Comparison of ENCODE assay signal across 1 cellular context in genomic region chr9:98045234-98046160, GRCh38.
TF ChIP-seq lines count a peak whose summit lies in the region.

No MANE protein-coding gene starts in this region.

TF ChIP-seq in GM12878, 131 proteins besides CTCF, POLR2A, EP300 and RAD21 (continued from another document and continues in another):
- TF ChIP-seq, protein P1, sequence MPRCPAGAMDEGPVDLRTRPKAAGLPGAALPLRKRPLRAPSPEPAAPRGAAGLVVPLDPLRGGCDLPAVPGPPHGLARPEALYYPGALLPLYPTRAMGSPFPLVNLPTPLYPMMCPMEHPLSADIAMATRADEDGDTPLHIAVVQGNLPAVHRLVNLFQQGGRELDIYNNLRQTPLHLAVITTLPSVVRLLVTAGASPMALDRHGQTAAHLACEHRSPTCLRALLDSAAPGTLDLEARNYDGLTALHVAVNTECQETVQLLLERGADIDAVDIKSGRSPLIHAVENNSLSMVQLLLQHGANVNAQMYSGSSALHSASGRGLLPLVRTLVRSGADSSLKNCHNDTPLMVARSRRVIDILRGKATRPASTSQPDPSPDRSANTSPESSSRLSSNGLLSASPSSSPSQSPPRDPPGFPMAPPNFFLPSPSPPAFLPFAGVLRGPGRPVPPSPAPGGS (IDR thresholded peaks at IDR 0.05; ENCODE audit: borderline replicate concordance, insufficient read depth, low read depth, low read length, poor library complexity, severe bottlenecking), result no peak
- peak; percentile 60; the same call in 1 of the 2 replicates for TF ChIP-seq MAX (IDR thresholded peaks at IDR 0.05; ENCODE audit: low read depth, low read length)
- TF ChIP-seq POLR2AphosphoS5 (IDR thresholded peaks at IDR 0.05; ENCODE audit: low read length), result peak; percentile 88
- peak; percentile 83 for TF ChIP-seq PML (IDR thresholded peaks at IDR 0.05; ENCODE audit: low read length)
- no peak for TF ChIP-seq SIN3A (IDR thresholded peaks at IDR 0.05; ENCODE audit: low read depth, low read length)
- 0 out of 2 replicates have a peak, but pooled peaks have one; percentile 54 for TF ChIP-seq POLR2AphosphoS2 (IDR thresholded peaks at IDR 0.05; ENCODE audit: low read depth, low read length)
- no peak for TF ChIP-seq EZH2 (IDR thresholded peaks at IDR 0.05; ENCODE audit: borderline replicate concordance, control insufficient read depth, low read depth, low read length)
- no peak for TF ChIP-seq TCF12 (IDR thresholded peaks at IDR 0.05; ENCODE audit: low read depth, low read length)
- TF ChIP-seq, protein P2, sequence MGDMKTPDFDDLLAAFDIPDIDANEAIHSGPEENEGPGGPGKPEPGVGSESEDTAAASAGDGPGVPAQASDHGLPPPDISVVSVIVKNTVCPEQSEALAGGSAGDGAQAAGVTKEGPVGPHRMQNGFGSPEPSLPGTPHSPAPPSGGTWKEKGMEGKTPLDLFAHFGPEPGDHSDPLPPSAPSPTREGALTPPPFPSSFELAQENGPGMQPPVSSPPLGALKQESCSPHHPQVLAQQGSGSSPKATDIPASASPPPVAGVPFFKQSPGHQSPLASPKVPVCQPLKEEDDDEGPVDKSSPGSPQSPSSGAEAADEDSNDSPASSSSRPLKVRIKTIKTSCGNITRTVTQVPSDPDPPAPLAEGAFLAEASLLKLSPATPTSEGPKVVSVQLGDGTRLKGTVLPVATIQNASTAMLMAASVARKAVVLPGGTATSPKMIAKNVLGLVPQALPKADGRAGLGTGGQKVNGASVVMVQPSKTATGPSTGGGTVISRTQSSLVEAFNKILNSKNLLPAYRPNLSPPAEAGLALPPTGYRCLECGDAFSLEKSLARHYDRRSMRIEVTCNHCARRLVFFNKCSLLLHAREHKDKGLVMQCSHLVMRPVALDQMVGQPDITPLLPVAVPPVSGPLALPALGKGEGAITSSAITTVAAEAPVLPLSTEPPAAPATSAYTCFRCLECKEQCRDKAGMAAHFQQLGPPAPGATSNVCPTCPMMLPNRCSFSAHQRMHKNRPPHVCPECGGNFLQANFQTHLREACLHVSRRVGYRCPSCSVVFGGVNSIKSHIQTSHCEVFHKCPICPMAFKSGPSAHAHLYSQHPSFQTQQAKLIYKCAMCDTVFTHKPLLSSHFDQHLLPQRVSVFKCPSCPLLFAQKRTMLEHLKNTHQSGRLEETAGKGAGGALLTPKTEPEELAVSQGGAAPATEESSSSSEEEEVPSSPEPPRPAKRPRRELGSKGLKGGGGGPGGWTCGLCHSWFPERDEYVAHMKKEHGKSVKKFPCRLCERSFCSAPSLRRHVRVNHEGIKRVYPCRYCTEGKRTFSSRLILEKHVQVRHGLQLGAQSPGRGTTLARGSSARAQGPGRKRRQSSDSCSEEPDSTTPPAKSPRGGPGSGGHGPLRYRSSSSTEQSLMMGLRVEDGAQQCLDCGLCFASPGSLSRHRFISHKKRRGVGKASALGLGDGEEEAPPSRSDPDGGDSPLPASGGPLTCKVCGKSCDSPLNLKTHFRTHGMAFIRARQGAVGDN (IDR thresholded peaks at IDR 0.05), result peak; percentile 97
- 0 out of 2 replicates have a peak, but pooled peaks have one; percentile 10 for TF ChIP-seq RAD51 (IDR thresholded peaks at IDR 0.05)
- peak; percentile 33 for TF ChIP-seq MEF2B (IDR thresholded peaks at IDR 0.05; ENCODE audit: partially characterized antibody, poor library complexity, severe bottlenecking)
- no peak for TF ChIP-seq NR2C1 (IDR thresholded peaks at IDR 0.05)
- peak; percentile 62; the same call in 1 of the 3 replicates for TF ChIP-seq POU2F2 (IDR thresholded peaks at IDR 0.05; ENCODE audit: borderline replicate concordance, low read depth, low read length)
- TF ChIP-seq MTA3 (IDR thresholded peaks at IDR 0.05; ENCODE audit: borderline replicate concordance, low read length), result no peak
- TF ChIP-seq NFYA (IDR thresholded peaks at IDR 0.05; ENCODE audit: borderline replicate concordance, low read depth, low read length), result no peak
- no peak for TF ChIP-seq EGR1 (IDR thresholded peaks at IDR 0.05; ENCODE audit: borderline replicate concordance in 1 of 2, low read depth in 2 of 2, low read length in 2 of 2)
- peak; percentile 7; the same call in 1 of the 2 replicates for TF ChIP-seq YY1 (IDR thresholded peaks at IDR 0.05; ENCODE audit: low read depth, low read length)
- TF ChIP-seq NFIC (IDR thresholded peaks at IDR 0.05; ENCODE audit: low read depth, low read length), result peak; percentile 50; the same call in 1 of the 2 replicates
- no peak for TF ChIP-seq ZNF217 (IDR thresholded peaks at IDR 0.05)
- TF ChIP-seq CBX5 (IDR thresholded peaks at IDR 0.05; ENCODE audit: low read depth), result 0 out of 2 replicates have a peak, but pooled peaks have one; percentile 62
- TF ChIP-seq ZBED1 (IDR thresholded peaks at IDR 0.05; ENCODE audit: borderline replicate concordance), result no peak
- no peak for TF ChIP-seq CBFB (IDR thresholded peaks at IDR 0.05; ENCODE audit: low read depth)
- no peak for TF ChIP-seq EED (IDR thresholded peaks at IDR 0.05; ENCODE audit: low read depth)
- no peak for TF ChIP-seq ZNF24 (IDR thresholded peaks at IDR 0.05)
- TF ChIP-seq, protein P3, sequence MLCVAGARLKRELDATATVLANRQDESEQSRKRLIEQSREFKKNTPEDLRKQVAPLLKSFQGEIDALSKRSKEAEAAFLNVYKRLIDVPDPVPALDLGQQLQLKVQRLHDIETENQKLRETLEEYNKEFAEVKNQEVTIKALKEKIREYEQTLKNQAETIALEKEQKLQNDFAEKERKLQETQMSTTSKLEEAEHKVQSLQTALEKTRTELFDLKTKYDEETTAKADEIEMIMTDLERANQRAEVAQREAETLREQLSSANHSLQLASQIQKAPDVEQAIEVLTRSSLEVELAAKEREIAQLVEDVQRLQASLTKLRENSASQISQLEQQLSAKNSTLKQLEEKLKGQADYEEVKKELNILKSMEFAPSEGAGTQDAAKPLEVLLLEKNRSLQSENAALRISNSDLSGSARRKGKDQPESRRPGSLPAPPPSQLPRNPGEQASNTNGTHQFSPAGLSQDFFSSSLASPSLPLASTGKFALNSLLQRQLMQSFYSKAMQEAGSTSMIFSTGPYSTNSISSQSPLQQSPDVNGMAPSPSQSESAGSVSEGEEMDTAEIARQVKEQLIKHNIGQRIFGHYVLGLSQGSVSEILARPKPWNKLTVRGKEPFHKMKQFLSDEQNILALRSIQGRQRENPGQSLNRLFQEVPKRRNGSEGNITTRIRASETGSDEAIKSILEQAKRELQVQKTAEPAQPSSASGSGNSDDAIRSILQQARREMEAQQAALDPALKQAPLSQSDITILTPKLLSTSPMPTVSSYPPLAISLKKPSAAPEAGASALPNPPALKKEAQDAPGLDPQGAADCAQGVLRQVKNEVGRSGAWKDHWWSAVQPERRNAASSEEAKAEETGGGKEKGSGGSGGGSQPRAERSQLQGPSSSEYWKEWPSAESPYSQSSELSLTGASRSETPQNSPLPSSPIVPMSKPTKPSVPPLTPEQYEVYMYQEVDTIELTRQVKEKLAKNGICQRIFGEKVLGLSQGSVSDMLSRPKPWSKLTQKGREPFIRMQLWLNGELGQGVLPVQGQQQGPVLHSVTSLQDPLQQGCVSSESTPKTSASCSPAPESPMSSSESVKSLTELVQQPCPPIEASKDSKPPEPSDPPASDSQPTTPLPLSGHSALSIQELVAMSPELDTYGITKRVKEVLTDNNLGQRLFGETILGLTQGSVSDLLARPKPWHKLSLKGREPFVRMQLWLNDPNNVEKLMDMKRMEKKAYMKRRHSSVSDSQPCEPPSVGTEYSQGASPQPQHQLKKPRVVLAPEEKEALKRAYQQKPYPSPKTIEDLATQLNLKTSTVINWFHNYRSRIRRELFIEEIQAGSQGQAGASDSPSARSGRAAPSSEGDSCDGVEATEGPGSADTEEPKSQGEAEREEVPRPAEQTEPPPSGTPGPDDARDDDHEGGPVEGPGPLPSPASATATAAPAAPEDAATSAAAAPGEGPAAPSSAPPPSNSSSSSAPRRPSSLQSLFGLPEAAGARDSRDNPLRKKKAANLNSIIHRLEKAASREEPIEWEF (IDR thresholded peaks at IDR 0.05; ENCODE audit: insufficient replicate concordance, low read depth, low read length), result no peak
- TF ChIP-seq IRF4 (IDR thresholded peaks at IDR 0.05; ENCODE audit: low read depth, low read length), result peak; percentile 12; the same call in 1 of the 2 replicates
- no peak for TF ChIP-seq ASH2L (IDR thresholded peaks at IDR 0.05; ENCODE audit: borderline replicate concordance, low read depth)
- peak; percentile 85; the same call in 1 of the 2 replicates for TF ChIP-seq ZBTB40 (IDR thresholded peaks at IDR 0.05; ENCODE audit: borderline replicate concordance)
- peak; percentile 37 for TF ChIP-seq RUNX3 (IDR thresholded peaks at IDR 0.05; ENCODE audit: low read length)
- TF ChIP-seq SMC3 (IDR thresholded peaks at IDR 0.05; ENCODE audit: borderline replicate concordance, low read length), result 0 out of 2 replicates have a peak, but pooled peaks have one; percentile 2
- TF ChIP-seq TCF3 (IDR thresholded peaks at IDR 0.05; ENCODE audit: borderline replicate concordance, insufficient read depth, low read depth, low read length), result no peak
- TF ChIP-seq FOXM1 (IDR thresholded peaks at IDR 0.05; ENCODE audit: low read depth, low read length), result peak; percentile 81
- peak; percentile 63; the same call in 1 of the 2 replicates for TF ChIP-seq SMAD5 (IDR thresholded peaks at IDR 0.05; ENCODE audit: low read depth)
- TF ChIP-seq BCL11A (IDR thresholded peaks at IDR 0.05; ENCODE audit: low read depth, low read length), result no peak
- peak; percentile 94 for TF ChIP-seq CREB1 (IDR thresholded peaks at IDR 0.05; ENCODE audit: low read depth)
- TF ChIP-seq HDGF (IDR thresholded peaks at IDR 0.05), result 0 out of 2 replicates have a peak, but pooled peaks have one; percentile 49
- no peak for TF ChIP-seq ZNF384 (IDR thresholded peaks at IDR 0.05; ENCODE audit: borderline replicate concordance, low read depth, low read length)
- TF ChIP-seq NRF1 (conservative IDR thresholded peaks at IDR 0.05; ENCODE audit: low read depth, low read length), result no peak
- TF ChIP-seq, protein P4, sequence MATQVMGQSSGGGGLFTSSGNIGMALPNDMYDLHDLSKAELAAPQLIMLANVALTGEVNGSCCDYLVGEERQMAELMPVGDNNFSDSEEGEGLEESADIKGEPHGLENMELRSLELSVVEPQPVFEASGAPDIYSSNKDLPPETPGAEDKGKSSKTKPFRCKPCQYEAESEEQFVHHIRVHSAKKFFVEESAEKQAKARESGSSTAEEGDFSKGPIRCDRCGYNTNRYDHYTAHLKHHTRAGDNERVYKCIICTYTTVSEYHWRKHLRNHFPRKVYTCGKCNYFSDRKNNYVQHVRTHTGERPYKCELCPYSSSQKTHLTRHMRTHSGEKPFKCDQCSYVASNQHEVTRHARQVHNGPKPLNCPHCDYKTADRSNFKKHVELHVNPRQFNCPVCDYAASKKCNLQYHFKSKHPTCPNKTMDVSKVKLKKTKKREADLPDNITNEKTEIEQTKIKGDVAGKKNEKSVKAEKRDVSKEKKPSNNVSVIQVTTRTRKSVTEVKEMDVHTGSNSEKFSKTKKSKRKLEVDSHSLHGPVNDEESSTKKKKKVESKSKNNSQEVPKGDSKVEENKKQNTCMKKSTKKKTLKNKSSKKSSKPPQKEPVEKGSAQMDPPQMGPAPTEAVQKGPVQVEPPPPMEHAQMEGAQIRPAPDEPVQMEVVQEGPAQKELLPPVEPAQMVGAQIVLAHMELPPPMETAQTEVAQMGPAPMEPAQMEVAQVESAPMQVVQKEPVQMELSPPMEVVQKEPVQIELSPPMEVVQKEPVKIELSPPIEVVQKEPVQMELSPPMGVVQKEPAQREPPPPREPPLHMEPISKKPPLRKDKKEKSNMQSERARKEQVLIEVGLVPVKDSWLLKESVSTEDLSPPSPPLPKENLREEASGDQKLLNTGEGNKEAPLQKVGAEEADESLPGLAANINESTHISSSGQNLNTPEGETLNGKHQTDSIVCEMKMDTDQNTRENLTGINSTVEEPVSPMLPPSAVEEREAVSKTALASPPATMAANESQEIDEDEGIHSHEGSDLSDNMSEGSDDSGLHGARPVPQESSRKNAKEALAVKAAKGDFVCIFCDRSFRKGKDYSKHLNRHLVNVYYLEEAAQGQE (IDR thresholded peaks at IDR 0.05; ENCODE audit: low read depth, low read length), result no peak
- peak; percentile 48; the same call in 1 of the 2 replicates for TF ChIP-seq ESRRA (IDR thresholded peaks at IDR 0.05; ENCODE audit: low read length)
- peak; percentile 89 for TF ChIP-seq GABPA (IDR thresholded peaks at IDR 0.05; ENCODE audit: low read depth)
- peak; percentile 57; the same call in 1 of the 2 replicates for TF ChIP-seq MXI1 (IDR thresholded peaks at IDR 0.05; ENCODE audit: low read depth, low read length)
- no peak for TF ChIP-seq SREBF2 (IDR thresholded peaks at IDR 0.05; ENCODE audit: low read length)
- peak; percentile 96 for TF ChIP-seq SPI1 (IDR thresholded peaks at IDR 0.05; ENCODE audit: borderline replicate concordance, insufficient read depth, low read depth, low read length)
- TF ChIP-seq SP1 (IDR thresholded peaks at IDR 0.05; ENCODE audit: low read depth, low read length), result peak; percentile 30
- TF ChIP-seq CREM (IDR thresholded peaks at IDR 0.05; ENCODE audit: low read depth), result peak; percentile 84
